1 cellular context compared by ENCODE assay signal in the genomic region with DNA sequence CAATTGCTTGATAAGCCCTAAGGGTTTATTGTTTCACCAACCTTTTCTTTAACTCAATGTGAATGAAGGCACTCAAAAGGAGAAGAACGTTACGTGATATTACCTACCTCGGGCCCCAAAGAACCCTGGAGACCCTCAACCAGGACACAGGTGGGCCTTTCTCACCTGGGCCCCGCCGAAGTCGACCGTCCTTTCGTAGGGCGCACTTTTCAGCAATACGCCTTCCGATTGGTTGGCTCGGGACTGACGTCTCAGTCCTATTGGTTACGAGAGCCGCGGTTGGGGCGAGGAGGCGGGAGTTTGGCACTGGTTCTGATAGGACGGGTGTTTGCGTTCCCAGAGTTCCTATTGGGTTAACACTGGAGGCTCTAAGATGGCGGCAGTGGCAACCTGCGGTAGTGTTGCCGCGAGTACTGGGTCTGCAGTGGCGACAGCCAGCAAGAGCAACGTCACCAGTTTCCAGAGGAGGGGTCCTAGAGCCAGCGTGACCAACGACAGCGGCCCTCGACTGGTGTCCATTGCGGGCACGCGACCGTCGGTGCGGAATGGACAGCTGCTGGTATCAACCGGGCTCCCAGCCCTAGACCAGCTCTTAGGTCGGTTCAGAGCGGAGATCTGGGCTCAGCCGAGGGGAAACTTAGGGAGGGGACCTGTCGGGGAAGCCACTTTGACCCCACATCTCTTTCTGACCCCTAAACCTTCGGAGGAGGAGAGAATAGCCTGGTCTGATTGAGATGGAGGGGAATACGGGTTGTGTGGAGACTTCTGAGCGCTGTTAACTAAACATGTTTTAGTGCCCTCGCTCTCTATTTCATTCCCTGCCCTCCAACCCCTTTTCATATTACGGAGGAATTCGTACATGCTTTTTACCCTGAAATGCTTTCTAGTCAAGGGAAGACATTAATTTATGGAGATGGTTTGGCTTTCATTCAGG.
TF ChIP-seq lines count a peak whose summit lies in the region.

A gene with protein sequence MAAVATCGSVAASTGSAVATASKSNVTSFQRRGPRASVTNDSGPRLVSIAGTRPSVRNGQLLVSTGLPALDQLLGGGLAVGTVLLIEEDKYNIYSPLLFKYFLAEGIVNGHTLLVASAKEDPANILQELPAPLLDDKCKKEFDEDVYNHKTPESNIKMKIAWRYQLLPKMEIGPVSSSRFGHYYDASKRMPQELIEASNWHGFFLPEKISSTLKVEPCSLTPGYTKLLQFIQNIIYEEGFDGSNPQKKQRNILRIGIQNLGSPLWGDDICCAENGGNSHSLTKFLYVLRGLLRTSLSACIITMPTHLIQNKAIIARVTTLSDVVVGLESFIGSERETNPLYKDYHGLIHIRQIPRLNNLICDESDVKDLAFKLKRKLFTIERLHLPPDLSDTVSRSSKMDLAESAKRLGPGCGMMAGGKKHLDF (plus strand): TSS at position 356 of the 934 bp plus-strand sequence. CDS start 18 bp downstream, at position 374.
A gene with protein sequence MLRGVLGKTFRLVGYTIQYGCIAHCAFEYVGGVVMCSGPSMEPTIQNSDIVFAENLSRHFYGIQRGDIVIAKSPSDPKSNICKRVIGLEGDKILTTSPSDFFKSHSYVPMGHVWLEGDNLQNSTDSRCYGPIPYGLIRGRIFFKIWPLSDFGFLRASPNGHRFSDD (minus strand): TSS at position 211 of the 934 bp plus-strand sequence. CDS start 46,346 bp downstream, outside the sequence.

TF ChIP-seq in HepG2, 621 proteins besides CTCF, POLR2A, EP300 and RAD21 (continued from another document and continues in another):
- TF ChIP-seq ZNF383 (CRISPR knock-in tag; IDR thresholded peaks at IDR 0.05; ENCODE audit: borderline replicate concordance) (0 out of 2 replicates have a peak, but pooled peaks have one; percentile 45), KAT8 (CRISPR knock-in tag; IDR thresholded peaks at IDR 0.05) (peak; percentile 87), ZNF296 (CRISPR knock-in tag; conservative IDR thresholded peaks at IDR 0.05) (no peak), MTA1 (CRISPR knock-in tag; IDR thresholded peaks at IDR 0.05; ENCODE audit: borderline replicate concordance) (peak; percentile 78; the same call in 1 of the 2 replicates), ZNF709 (CRISPR knock-in tag; IDR thresholded peaks at IDR 0.05) (no peak; the same call in 1 of the 2 replicates), ZMAT3 (CRISPR knock-in tag; conservative IDR thresholded peaks at IDR 0.05) (0 out of 2 replicates have a peak, but pooled peaks have one; percentile 8), SRY (CRISPR knock-in tag; IDR thresholded peaks at IDR 0.05) (0 out of 2 replicates have a peak, but pooled peaks have one; percentile 65), KAT2B (IDR thresholded peaks at IDR 0.05; ENCODE audit: borderline replicate concordance, low read depth, low read length) (no peak), JARID2 (CRISPR knock-in tag; IDR thresholded peaks at IDR 0.05; ENCODE audit: insufficient replicate concordance) (no peak), HNF4A (CRISPR knock-in tag; IDR thresholded peaks at IDR 0.05) (no peak), TBL1XR1 (IDR thresholded peaks at IDR 0.05; ENCODE audit: borderline replicate concordance, low read length, partially characterized antibody) (no peak), SP140L (CRISPR knock-in tag; IDR thresholded peaks at IDR 0.05; ENCODE audit: borderline replicate concordance) (no peak), IKZF4 (CRISPR knock-in tag; IDR thresholded peaks at IDR 0.05; ENCODE audit: borderline replicate concordance, low read depth, not compliant biosample characterization) (peak; percentile 88), U2AF2 (IDR thresholded peaks at IDR 0.05; ENCODE audit: low read depth, low read length) (no peak), PHF21A (CRISPR knock-in tag; IDR thresholded peaks at IDR 0.05) (peak; percentile 49; the same call in 1 of the 2 replicates), ZSCAN9 (CRISPR knock-in tag; IDR thresholded peaks at IDR 0.05; ENCODE audit: borderline replicate concordance) (no peak; the same call in 1 of the 2 replicates), PRMT3 (CRISPR knock-in tag; IDR thresholded peaks at IDR 0.05; ENCODE audit: borderline replicate concordance, low read depth) (no peak), PHF20 (CRISPR knock-in tag; IDR thresholded peaks at IDR 0.05) (peak; percentile 85), KLF16 (CRISPR knock-in tag; IDR thresholded peaks at IDR 0.05) (peak in 1 of 2 experiments; percentile 17; a peak in 1 of 4 replicates), SATB2 (CRISPR knock-in tag; IDR thresholded peaks at IDR 0.05) (no peak), MAFK (conservative IDR thresholded peaks at IDR 0.05 in 1 of 2, IDR thresholded peaks at IDR 0.05 in 1 of 2; ENCODE audit: low read length in 2 of 2) (no peak), PCBP1 (IDR thresholded peaks at IDR 0.05; ENCODE audit: borderline replicate concordance, low read depth, low read length) (0 out of 2 replicates have a peak, but pooled peaks have one; percentile 70), TMF1 (CRISPR knock-in tag; IDR thresholded peaks at IDR 0.05; ENCODE audit: low read depth) (no peak), KDM6A (CRISPR knock-in tag; IDR thresholded peaks at IDR 0.05; ENCODE audit: low read depth) (no peak), PAF1 (CRISPR knock-in tag; IDR thresholded peaks at IDR 0.05) (no peak), ZNF839 (CRISPR knock-in tag; IDR thresholded peaks at IDR 0.05; ENCODE audit: borderline replicate concordance) (peak; percentile 79; the same call in 1 of the 2 replicates), ZFP36L2 (CRISPR knock-in tag; IDR thresholded peaks at IDR 0.05) (no peak), SMYD3 (CRISPR knock-in tag; IDR thresholded peaks at IDR 0.05) (0 out of 2 replicates have a peak, but pooled peaks have one; percentile 50), CHD4 (IDR thresholded peaks at IDR 0.05; ENCODE audit: borderline replicate concordance, low read length) (no peak), NFRKB (IDR thresholded peaks at IDR 0.05) (no peak), ESRRA (CRISPR knock-in tag; IDR thresholded peaks at IDR 0.05; ENCODE audit: low read depth) (0 out of 2 replicates have a peak, but pooled peaks have one; percentile 72), ZBTB7A (CRISPR knock-in tag; IDR thresholded peaks at IDR 0.05) (peak; percentile 92; the same call in 1 of the 2 replicates), ZNF547 (CRISPR knock-in tag; IDR thresholded peaks at IDR 0.05) (peak; percentile 59; the same call in 1 of the 2 replicates), ZNF224 (CRISPR knock-in tag; IDR thresholded peaks at IDR 0.05) (no peak)
- TF ChIP-seq, protein P1, sequence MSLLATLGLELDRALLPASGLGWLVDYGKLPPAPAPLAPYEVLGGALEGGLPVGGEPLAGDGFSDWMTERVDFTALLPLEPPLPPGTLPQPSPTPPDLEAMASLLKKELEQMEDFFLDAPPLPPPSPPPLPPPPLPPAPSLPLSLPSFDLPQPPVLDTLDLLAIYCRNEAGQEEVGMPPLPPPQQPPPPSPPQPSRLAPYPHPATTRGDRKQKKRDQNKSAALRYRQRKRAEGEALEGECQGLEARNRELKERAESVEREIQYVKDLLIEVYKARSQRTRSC (CRISPR knock-in tag; IDR thresholded peaks at IDR 0.05; ENCODE audit: low read depth), result no peak
- TF ChIP-seq, protein P2, sequence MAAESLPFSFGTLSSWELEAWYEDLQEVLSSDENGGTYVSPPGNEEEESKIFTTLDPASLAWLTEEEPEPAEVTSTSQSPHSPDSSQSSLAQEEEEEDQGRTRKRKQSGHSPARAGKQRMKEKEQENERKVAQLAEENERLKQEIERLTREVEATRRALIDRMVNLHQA (CRISPR knock-in tag; IDR thresholded peaks at IDR 0.05), result no peak
- TF ChIP-seq, protein P3, sequence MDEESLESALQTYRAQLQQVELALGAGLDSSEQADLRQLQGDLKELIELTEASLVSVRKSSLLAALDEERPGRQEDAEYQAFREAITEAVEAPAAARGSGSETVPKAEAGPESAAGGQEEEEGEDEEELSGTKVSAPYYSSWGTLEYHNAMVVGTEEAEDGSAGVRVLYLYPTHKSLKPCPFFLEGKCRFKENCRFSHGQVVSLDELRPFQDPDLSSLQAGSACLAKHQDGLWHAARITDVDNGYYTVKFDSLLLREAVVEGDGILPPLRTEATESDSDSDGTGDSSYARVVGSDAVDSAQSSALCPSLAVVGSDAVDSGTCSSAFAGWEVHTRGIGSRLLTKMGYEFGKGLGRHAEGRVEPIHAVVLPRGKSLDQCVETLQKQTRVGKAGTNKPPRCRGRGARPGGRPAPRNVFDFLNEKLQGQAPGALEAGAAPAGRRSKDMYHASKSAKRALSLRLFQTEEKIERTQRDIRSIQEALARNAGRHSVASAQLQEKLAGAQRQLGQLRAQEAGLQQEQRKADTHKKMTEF (CRISPR knock-in tag; IDR thresholded peaks at IDR 0.05), result peak; percentile 47; the same call in 1 of the 2 replicates
- TF ChIP-seq, protein P4, sequence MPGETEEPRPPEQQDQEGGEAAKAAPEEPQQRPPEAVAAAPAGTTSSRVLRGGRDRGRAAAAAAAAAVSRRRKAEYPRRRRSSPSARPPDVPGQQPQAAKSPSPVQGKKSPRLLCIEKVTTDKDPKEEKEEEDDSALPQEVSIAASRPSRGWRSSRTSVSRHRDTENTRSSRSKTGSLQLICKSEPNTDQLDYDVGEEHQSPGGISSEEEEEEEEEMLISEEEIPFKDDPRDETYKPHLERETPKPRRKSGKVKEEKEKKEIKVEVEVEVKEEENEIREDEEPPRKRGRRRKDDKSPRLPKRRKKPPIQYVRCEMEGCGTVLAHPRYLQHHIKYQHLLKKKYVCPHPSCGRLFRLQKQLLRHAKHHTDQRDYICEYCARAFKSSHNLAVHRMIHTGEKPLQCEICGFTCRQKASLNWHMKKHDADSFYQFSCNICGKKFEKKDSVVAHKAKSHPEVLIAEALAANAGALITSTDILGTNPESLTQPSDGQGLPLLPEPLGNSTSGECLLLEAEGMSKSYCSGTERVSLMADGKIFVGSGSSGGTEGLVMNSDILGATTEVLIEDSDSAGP (CRISPR knock-in tag; IDR thresholded peaks at IDR 0.05; ENCODE audit: borderline replicate concordance), result peak; percentile 81; the same call in 1 of the 2 replicates
- TF ChIP-seq, protein P5, sequence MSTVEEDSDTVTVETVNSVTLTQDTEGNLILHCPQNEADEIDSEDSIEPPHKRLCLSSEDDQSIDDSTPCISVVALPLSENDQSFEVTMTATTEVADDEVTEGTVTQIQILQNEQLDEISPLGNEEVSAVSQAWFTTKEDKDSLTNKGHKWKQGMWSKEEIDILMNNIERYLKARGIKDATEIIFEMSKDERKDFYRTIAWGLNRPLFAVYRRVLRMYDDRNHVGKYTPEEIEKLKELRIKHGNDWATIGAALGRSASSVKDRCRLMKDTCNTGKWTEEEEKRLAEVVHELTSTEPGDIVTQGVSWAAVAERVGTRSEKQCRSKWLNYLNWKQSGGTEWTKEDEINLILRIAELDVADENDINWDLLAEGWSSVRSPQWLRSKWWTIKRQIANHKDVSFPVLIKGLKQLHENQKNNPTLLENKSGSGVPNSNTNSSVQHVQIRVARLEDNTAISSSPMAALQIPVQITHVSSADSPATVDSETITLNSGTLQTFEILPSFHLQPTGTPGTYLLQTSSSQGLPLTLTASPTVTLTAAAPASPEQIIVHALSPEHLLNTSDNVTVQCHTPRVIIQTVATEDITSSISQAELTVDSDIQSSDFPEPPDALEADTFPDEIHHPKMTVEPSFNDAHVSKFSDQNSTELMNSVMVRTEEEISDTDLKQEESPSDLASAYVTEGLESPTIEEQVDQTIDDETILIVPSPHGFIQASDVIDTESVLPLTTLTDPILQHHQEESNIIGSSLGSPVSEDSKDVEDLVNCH (CRISPR knock-in tag; IDR thresholded peaks at IDR 0.05), result no peak
- TF ChIP-seq, protein P6, sequence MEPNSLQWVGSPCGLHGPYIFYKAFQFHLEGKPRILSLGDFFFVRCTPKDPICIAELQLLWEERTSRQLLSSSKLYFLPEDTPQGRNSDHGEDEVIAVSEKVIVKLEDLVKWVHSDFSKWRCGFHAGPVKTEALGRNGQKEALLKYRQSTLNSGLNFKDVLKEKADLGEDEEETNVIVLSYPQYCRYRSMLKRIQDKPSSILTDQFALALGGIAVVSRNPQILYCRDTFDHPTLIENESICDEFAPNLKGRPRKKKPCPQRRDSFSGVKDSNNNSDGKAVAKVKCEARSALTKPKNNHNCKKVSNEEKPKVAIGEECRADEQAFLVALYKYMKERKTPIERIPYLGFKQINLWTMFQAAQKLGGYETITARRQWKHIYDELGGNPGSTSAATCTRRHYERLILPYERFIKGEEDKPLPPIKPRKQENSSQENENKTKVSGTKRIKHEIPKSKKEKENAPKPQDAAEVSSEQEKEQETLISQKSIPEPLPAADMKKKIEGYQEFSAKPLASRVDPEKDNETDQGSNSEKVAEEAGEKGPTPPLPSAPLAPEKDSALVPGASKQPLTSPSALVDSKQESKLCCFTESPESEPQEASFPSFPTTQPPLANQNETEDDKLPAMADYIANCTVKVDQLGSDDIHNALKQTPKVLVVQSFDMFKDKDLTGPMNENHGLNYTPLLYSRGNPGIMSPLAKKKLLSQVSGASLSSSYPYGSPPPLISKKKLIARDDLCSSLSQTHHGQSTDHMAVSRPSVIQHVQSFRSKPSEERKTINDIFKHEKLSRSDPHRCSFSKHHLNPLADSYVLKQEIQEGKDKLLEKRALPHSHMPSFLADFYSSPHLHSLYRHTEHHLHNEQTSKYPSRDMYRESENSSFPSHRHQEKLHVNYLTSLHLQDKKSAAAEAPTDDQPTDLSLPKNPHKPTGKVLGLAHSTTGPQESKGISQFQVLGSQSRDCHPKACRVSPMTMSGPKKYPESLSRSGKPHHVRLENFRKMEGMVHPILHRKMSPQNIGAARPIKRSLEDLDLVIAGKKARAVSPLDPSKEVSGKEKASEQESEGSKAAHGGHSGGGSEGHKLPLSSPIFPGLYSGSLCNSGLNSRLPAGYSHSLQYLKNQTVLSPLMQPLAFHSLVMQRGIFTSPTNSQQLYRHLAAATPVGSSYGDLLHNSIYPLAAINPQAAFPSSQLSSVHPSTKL (CRISPR knock-in tag; IDR thresholded peaks at IDR 0.05), result 0 out of 2 replicates have a peak, but pooled peaks have one; percentile 3
- TF ChIP-seq, protein P7, sequence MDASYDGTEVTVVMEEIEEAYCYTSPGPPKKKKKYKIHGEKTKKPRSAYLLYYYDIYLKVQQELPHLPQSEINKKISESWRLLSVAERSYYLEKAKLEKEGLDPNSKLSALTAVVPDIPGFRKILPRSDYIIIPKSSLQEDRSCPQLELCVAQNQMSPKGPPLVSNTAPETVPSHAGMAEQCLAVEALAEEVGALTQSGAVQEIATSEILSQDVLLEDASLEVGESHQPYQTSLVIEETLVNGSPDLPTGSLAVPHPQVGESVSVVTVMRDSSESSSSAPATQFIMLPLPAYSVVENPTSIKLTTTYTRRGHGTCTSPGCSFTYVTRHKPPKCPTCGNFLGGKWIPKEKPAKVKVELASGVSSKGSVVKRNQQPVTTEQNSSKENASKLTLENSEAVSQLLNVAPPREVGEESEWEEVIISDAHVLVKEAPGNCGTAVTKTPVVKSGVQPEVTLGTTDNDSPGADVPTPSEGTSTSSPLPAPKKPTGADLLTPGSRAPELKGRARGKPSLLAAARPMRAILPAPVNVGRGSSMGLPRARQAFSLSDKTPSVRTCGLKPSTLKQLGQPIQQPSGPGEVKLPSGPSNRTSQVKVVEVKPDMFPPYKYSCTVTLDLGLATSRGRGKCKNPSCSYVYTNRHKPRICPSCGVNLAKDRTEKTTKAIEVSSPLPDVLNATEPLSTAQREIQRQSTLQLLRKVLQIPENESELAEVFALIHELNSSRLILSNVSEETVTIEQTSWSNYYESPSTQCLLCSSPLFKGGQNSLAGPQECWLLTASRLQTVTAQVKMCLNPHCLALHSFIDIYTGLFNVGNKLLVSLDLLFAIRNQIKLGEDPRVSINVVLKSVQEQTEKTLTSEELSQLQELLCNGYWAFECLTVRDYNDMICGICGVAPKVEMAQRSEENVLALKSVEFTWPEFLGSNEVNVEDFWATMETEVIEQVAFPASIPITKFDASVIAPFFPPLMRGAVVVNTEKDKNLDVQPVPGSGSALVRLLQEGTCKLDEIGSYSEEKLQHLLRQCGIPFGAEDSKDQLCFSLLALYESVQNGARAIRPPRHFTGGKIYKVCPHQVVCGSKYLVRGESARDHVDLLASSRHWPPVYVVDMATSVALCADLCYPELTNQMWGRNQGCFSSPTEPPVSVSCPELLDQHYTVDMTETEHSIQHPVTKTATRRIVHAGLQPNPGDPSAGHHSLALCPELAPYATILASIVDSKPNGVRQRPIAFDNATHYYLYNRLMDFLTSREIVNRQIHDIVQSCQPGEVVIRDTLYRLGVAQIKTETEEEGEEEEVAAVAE (CRISPR knock-in tag; IDR thresholded peaks at IDR 0.05; ENCODE audit: borderline replicate concordance), result peak; percentile 100
